ENCODE assay signal across 1 cellular context in the genomic region with DNA sequence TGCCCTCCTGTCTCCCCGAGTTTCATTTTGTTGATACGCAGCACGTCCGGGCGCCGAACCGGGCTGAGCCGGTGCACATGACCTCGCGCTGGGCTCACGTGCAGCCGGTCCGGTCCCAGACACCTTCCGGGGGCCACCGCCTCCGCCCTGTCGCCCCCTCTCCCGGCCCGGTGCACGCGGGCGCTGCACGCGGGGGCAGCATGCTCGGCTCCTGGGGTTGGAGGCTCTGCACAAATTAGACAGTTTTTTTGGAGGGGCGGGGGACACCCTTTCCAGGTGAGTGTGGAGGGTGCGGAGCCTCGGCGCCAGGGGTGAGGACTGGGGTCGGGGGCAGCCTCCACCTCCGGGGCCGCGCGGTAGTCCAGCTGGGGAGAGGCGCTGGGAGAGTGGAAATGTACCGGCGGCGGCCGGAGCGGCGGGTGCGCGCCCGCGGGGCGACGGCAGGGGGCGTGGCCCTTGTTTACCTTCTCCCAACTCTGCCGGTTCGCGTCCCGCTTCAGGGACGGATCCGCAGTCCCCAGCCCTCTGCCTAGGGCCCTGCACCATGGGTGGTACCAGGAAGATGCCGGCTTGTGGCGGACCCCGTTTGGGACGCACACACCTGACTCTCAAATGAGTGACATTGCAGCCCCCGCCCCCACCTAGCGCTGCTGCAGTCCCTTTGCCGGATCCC.
TF ChIP-seq lines count a peak whose summit lies in the region.

No MANE protein-coding gene starts in this region.

TF ChIP-seq in GM12878, 131 proteins besides CTCF, POLR2A, EP300 and RAD21 (continues in another document):
- TF ChIP-seq HDAC2 (IDR thresholded peaks at IDR 0.05) (no peak), ZNF274 (IDR thresholded peaks at IDR 0.05; ENCODE audit: insufficient read depth, insufficient read length) (no peak), SREBF1 (IDR thresholded peaks at IDR 0.05; ENCODE audit: low read length) (no peak), JUNB (IDR thresholded peaks at IDR 0.05) (no peak), TARDBP (IDR thresholded peaks at IDR 0.05; ENCODE audit: borderline replicate concordance) (no peak), WRNIP1 (IDR thresholded peaks at IDR 0.05; ENCODE audit: borderline replicate concordance, low read depth, low read length) (no peak), PML (IDR thresholded peaks at IDR 0.05; ENCODE audit: low read length) (no peak), SPI1 (IDR thresholded peaks at IDR 0.05; ENCODE audit: borderline replicate concordance, insufficient read depth, low read depth, low read length) (no peak), ZNF217 (IDR thresholded peaks at IDR 0.05) (peak; percentile 52; the same call in 1 of the 2 replicates), CHD4 (IDR thresholded peaks at IDR 0.05) (no peak), PBX3 (IDR thresholded peaks at IDR 0.05; ENCODE audit: insufficient replicate concordance, low read depth, low read length) (peak; percentile 56), NR2F1 (conservative IDR thresholded peaks at IDR 0.05) (0 out of 2 replicates have a peak, but pooled peaks have one; percentile 43), NR2C1 (IDR thresholded peaks at IDR 0.05) (no peak), MTA2 (IDR thresholded peaks at IDR 0.05; ENCODE audit: low read depth) (no peak), BHLHE40 (IDR thresholded peaks at IDR 0.05; ENCODE audit: borderline replicate concordance in 1 of 2, low read depth in 2 of 2, low read length in 1 of 2) (peak; percentile 96 to 99), HDGF (IDR thresholded peaks at IDR 0.05) (no peak), IKZF1 (conservative IDR thresholded peaks at IDR 0.05) (0 out of 2 replicates have a peak, but pooled peaks have one; percentile 56), ZNF24 (IDR thresholded peaks at IDR 0.05) (0 out of 2 replicates have a peak, but pooled peaks have one; percentile 31), YY1 (IDR thresholded peaks at IDR 0.05; ENCODE audit: low read depth, low read length) (0 out of 2 replicates have a peak, but pooled peaks have one; percentile 25), EZH2 (IDR thresholded peaks at IDR 0.05; ENCODE audit: borderline replicate concordance, control insufficient read depth, low read depth, low read length) (no peak), POLR2AphosphoS5 (IDR thresholded peaks at IDR 0.05; ENCODE audit: low read length) (peak; percentile 34), E2F8 (IDR thresholded peaks at IDR 0.05; ENCODE audit: low read depth, partially characterized antibody) (no peak), BCL11A (IDR thresholded peaks at IDR 0.05; ENCODE audit: low read depth, low read length) (no peak), DPF2 (IDR thresholded peaks at IDR 0.05) (peak; percentile 52; the same call in 1 of the 2 replicates), HCFC1 (IDR thresholded peaks at IDR 0.05; ENCODE audit: low read length) (no peak), FOXK2 (IDR thresholded peaks at IDR 0.05) (peak; percentile 92), IRF5 (IDR thresholded peaks at IDR 0.05; ENCODE audit: borderline replicate concordance) (no peak), GABPA (IDR thresholded peaks at IDR 0.05; ENCODE audit: low read depth) (no peak), MEF2B (IDR thresholded peaks at IDR 0.05; ENCODE audit: partially characterized antibody, poor library complexity, severe bottlenecking) (peak; percentile 27), RBBP5 (conservative IDR thresholded peaks at IDR 0.05) (no peak), ASH2L (IDR thresholded peaks at IDR 0.05; ENCODE audit: borderline replicate concordance, low read depth) (no peak), ZNF384 (IDR thresholded peaks at IDR 0.05; ENCODE audit: borderline replicate concordance, low read depth, low read length) (no peak), ZNF592 (IDR thresholded peaks at IDR 0.05) (no peak), BCL3 (IDR thresholded peaks at IDR 0.05; ENCODE audit: borderline replicate concordance, insufficient read depth, low read depth, low read length, poor library complexity, severe bottlenecking) (peak; percentile 13)
- TF ChIP-seq, protein P1, sequence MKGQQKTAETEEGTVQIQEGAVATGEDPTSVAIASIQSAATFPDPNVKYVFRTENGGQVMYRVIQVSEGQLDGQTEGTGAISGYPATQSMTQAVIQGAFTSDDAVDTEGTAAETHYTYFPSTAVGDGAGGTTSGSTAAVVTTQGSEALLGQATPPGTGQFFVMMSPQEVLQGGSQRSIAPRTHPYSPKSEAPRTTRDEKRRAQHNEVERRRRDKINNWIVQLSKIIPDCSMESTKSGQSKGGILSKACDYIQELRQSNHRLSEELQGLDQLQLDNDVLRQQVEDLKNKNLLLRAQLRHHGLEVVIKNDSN (IDR thresholded peaks at IDR 0.05; ENCODE audit: borderline replicate concordance, extremely low read length, insufficient read depth, low read depth, low read length) = peak; percentile 69
- TF ChIP-seq, protein P2, sequence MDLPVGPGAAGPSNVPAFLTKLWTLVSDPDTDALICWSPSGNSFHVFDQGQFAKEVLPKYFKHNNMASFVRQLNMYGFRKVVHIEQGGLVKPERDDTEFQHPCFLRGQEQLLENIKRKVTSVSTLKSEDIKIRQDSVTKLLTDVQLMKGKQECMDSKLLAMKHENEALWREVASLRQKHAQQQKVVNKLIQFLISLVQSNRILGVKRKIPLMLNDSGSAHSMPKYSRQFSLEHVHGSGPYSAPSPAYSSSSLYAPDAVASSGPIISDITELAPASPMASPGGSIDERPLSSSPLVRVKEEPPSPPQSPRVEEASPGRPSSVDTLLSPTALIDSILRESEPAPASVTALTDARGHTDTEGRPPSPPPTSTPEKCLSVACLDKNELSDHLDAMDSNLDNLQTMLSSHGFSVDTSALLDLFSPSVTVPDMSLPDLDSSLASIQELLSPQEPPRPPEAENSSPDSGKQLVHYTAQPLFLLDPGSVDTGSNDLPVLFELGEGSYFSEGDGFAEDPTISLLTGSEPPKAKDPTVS (IDR thresholded peaks at IDR 0.05; ENCODE audit: low read depth, low read length) = no peak
- TF ChIP-seq, protein P3, sequence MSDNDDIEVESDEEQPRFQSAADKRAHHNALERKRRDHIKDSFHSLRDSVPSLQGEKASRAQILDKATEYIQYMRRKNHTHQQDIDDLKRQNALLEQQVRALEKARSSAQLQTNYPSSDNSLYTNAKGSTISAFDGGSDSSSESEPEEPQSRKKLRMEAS (IDR thresholded peaks at IDR 0.05; ENCODE audit: low read depth, low read length) = peak; percentile 59; the same call in 1 of the 2 replicates
- TF ChIP-seq, protein P4, sequence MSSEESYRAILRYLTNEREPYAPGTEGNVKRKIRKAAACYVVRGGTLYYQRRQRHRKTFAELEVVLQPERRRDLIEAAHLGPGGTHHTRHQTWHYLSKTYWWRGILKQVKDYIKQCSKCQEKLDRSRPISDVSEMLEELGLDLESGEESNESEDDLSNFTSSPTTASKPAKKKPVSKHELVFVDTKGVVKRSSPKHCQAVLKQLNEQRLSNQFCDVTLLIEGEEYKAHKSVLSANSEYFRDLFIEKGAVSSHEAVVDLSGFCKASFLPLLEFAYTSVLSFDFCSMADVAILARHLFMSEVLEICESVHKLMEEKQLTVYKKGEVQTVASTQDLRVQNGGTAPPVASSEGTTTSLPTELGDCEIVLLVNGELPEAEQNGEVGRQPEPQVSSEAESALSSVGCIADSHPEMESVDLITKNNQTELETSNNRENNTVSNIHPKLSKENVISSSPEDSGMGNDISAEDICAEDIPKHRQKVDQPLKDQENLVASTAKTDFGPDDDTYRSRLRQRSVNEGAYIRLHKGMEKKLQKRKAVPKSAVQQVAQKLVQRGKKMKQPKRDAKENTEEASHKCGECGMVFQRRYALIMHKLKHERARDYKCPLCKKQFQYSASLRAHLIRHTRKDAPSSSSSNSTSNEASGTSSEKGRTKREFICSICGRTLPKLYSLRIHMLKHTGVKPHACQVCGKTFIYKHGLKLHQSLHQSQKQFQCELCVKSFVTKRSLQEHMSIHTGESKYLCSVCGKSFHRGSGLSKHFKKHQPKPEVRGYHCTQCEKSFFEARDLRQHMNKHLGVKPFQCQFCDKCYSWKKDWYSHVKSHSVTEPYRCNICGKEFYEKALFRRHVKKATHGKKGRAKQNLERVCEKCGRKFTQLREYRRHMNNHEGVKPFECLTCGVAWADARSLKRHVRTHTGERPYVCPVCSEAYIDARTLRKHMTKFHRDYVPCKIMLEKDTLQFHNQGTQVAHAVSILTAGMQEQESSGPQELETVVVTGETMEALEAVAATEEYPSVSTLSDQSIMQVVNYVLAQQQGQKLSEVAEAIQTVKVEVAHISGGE (CRISPR knock-in tag; IDR thresholded peaks at IDR 0.05) = 0 out of 2 replicates have a peak, but pooled peaks have one; percentile 26
